ENCODE assay signal across 12 cellular contexts in genomic region chr5:149489605-149490037, GRCh38.
DNase-seq lines count a peak whose midpoint lies in the region; ATAC-seq and TF ChIP-seq lines count a peak whose summit lies in the region.
"Had no signal": no experiment of that assay in that cellular context is flagged by ENCODE, and none has a peak within 500 bp of the region (broad histone marks: within the 10 kb centered on the region; RNA-seq: fewer than 3 reads in every experiment).

No MANE protein-coding gene starts in this region.

- no peaks in the 10 kb centered on the region for H3K9me3 ChIP-seq in thoracic aorta

- no peak overlapping the region for H3K27ac Mint-ChIP-seq in T-cell
- H3K27ac Mint-ChIP-seq: T-helper 1 cell treated with Interleukin-12 subunit alpha and Interleukin-12 subunit beta and Interleukin-4 antibody, amounts not matched to agents 30 μg/mL and 1 μg/mL, for 36 hours had no signal

- DNase-seq in DMS 273 (lab: John Stamatoyannopoulos, UW; ENCODE audit: unreplicated experiment) = peak; percentile 44
- no peak for DNase-seq in DMS 273 treated with DMSO at 0.1 percent for 48 hours (lab: John Stamatoyannopoulos, UW)
- peak; percentile 18 for DNase-seq in astrocyte of the cerebellum (ENCODE audit: low read depth)
- peak; percentile 63 for DNase-seq in left ventricle myocardium superior
- no peak for DNase-seq in thoracic aorta (ENCODE audit: low spot score)
- DNase-seq in NCI-H1105 treated with DMSO at 0.1 percent for 48 hours (lab: John Stamatoyannopoulos, UW) = no peak
- DNase-seq in T-cell = no peak
- DNase-seq: dermis blood vessel endothelial cell, GDM1, NCI-H446 had no signal

- H3K27ac ChIP-seq in thoracic aorta = peak overlapping the region in 1 of 2 donors; percentile 92

- POLR2A ChIA-PET in T-cell (lab: Charles Lee) = no interaction called here

- no peak overlapping the region for H3K4me3 Mint-ChIP-seq in T-cell
- H3K4me3 Mint-ChIP-seq: T-helper 1 cell treated with Interleukin-12 subunit alpha and Interleukin-12 subunit beta and Interleukin-4 antibody, amounts not matched to agents 30 μg/mL and 1 μg/mL, for 36 hours had no signal

- peaks cover 5% of the 10 kb centered on the region for H3K36me3 Mint-ChIP-seq in T-cell

- no peaks in the 10 kb centered on the region for H3K27me3 ChIP-seq in thoracic aorta (replicated peaks; ENCODE audit: insufficient read depth)

- no peak overlapping the region for H3K4me3 ChIP-seq in astrocyte of the cerebellum (ENCODE audit: low read depth, low read length)
- H3K4me3 ChIP-seq in thoracic aorta = peak overlapping the region; percentile 18

- H3K4me1 Mint-ChIP-seq in T-cell = peaks cover 6 to 15% (median 13%) of the 10 kb centered on the region in 3 donors

- no peaks in the 10 kb centered on the region for H3K9me3 Mint-ChIP-seq in T-cell
- H3K9me3 Mint-ChIP-seq: T-helper 1 cell treated with Interleukin-12 subunit alpha and Interleukin-12 subunit beta and Interleukin-4 antibody, amounts not matched to agents 30 μg/mL and 1 μg/mL, for 36 hours had no signal

- CTCF ChIA-PET in T-cell (lab: Charles Lee) = no interaction called here

- in situ Hi-C loops in astrocyte of the cerebellum (cut with HindIII; ENCODE audit: low sequenced_read_pairs) = no loop called here

- H3K27me3 Mint-ChIP-seq in T-cell = no peaks in the 10 kb centered on the region

- no peaks in the 10 kb centered on the region for H3K36me3 ChIP-seq in thoracic aorta

- H3K4me1 ChIP-seq in thoracic aorta (ENCODE audit: control insufficient read depth in 1 of 2, low read depth in 2 of 2) = peaks cover 33 to 82% of the 10 kb centered on the region in 2 donors

- ATAC-seq in left ventricle myocardium superior = peak; percentile 8
- no peak for ATAC-seq in thoracic aorta (ENCODE audit: insufficient number of reproducible peaks, low FRiP score, low read depth)
- ATAC-seq in T-cell (replicated peaks in 1 of 4) = no peak
- no peak for ATAC-seq in GM18498 (IDR thresholded peaks at IDR 0.05; ENCODE audit: unreplicated experiment)

- no peak for TF ChIP-seq CTCF in astrocyte of the cerebellum (IDR thresholded peaks at IDR 0.05; ENCODE audit: low read depth, low read length, missing control alignments)
- no peak for TF ChIP-seq CTCF in thoracic aorta (IDR thresholded peaks at IDR 0.05)

- intact Hi-C loops in left ventricle myocardium superior (cut with micrococcal nuclease) = no loop called here

Comparison
In these comparisons a context has a peak if more than half of its experiments do, and no peak if none do; other contexts are left out.
1. DNase-seq: peak in DMS 273 (single experiment), astrocyte of the cerebellum (single experiment) and left ventricle myocardium superior (single experiment); none in DMS 273 treated with DMSO at 0.1 percent for 48 hours (single experiment), thoracic aorta (single experiment), NCI-H1105 treated with DMSO at 0.1 percent for 48 hours (single experiment) and T-cell (0 of 34).